16 cellular contexts compared by ENCODE assay signal in the genomic region with DNA sequence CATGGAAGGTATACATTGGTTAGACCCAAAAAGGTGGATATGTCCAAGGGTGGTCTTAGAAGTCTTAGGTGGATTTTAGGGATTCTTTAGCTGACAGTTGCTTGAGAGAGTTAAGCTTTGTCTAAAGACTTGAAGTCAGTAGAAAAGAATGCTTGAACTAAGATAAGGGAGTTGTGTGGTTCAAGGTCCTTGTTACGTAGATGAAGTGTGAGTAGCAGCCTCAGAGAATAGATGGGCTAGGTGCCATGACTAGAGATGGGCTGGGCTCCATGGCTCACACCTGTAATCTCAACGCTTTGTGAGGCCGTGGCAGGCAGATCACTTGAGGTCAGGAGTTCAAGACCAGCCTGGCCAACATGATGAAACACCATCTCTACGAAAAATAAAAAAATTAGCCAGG. TPM values are rescaled to one million over a fixed set of nuclear protein-coding genes. Genes with fewer than 3 reads are reported as not detected.
DNase-seq lines count a peak whose midpoint lies in the region; ATAC-seq, FAIRE-seq and TF ChIP-seq lines count a peak whose summit lies in the region.
"Had no signal": no experiment of that assay in that cellular context is flagged by ENCODE, and none has a peak within 500 bp of the region (broad histone marks: within the 10 kb centered on the region; RNA-seq: fewer than 3 reads in every experiment).

No MANE protein-coding gene starts in this region.

- TF ChIP-seq RAD21 in K562 (CRISPR knock-in tag; conservative IDR thresholded peaks at IDR 0.05 in 1 of 2, IDR thresholded peaks at IDR 0.05 in 1 of 2), result no peak

- no peak overlapping the region for H3K4me3 ChIP-seq in Caco-2 (ENCODE audit: low read depth, low read length)
- no peak overlapping the region for H3K4me3 ChIP-seq in NT2/D1 (ENCODE audit: insufficient read length, low read depth)
- H3K4me3 ChIP-seq in K562, result no peak overlapping the region
- no peak overlapping the region for H3K4me3 ChIP-seq in dorsolateral prefrontal cortex

- peak; percentile 67 for FAIRE-seq in K562 (lab: Jason Lieb, UNC)
- FAIRE-seq: keratinocyte had no signal

- DNase-seq in Caco-2 (peak in 1 of 2 experiments; percentile 72), NT2/D1 (ENCODE audit: low read depth, low spot score) (peak; percentile 9), K562 (ENCODE audit: extremely low read depth in 1 of 4, low spot score in 3 of 4) (peak in 2 of 4 experiments; percentile 21 to 57), COR-L47 (lab: John Stamatoyannopoulos, UW) (no peak), NCI-H82 (lab: John Stamatoyannopoulos, UW) (no peak), SKM-1 treated with dmso at 0.1 percent for 144 hours (lab: John Stamatoyannopoulos, UW; ENCODE audit: unreplicated experiment) (no peak), dorsolateral prefrontal cortex (no peak)
- no peak for DNase-seq in naive thymus-derived CD8-positive, alpha-beta T cell
- DNase-seq: activated CD4-positive, CD25-positive, alpha-beta regulatory T cell; activated naive CD4-positive, alpha-beta T cell treated with anti-CD3 and anti-CD28 coated beads, Interleukin-2, amount 50 U/mL, for 16 hours; dermis blood vessel endothelial cell; KBM-7; NCI-H187; NCI-H774; tibial artery had no signal

- TF ChIP-seq POLR2A in K562 (conservative IDR thresholded peaks at IDR 0.05), result no peak

- BruUV-seq in Caco-2 (replicated peaks; lab: Mats Ljungman, UMichigan) (no TSS peak), K562 (replicated peaks; lab: Mats Ljungman, UMichigan) (no TSS peak)

- H3K4me3 Mint-ChIP-seq in Caco-2 (ENCODE audit: unreplicated experiment), result peak overlapping the region; percentile 74
- peak overlapping the region; percentile 82 to 98 (median 94) for H3K4me3 Mint-ChIP-seq in naive thymus-derived CD8-positive, alpha-beta T cell

- H3K36me3 ChIP-seq in Caco-2 (ENCODE audit: control insufficient read depth, insufficient read depth, low read length) (no peaks in the 10 kb centered on the region), NT2/D1 (ENCODE audit: insufficient read depth, insufficient read length, low read length) (no peaks in the 10 kb centered on the region), K562 (ENCODE audit: control insufficient read depth, insufficient read depth, low read length) (no peaks in the 10 kb centered on the region)
- H3K36me3 ChIP-seq: tibial artery had no signal

- no peak for TF ChIP-seq EP300 in K562 (IDR thresholded peaks at IDR 0.05; ENCODE audit: low read length)

- CTCF ChIA-PET in Caco-2 (lab: Charles Lee) (interaction anchor here (1.8 kb wide), 1 partner anchor 36 kb away, joined by 6 read pairs; no protein-coding TSS in a partner anchor), K562 (lab: Yijun Ruan, JAX; ENCODE audit: low intra/inter-chr PET ratio) (no interaction called here)

- H3K27ac Mint-ChIP-seq in Caco-2 (ENCODE audit: unreplicated experiment), result peak overlapping the region; percentile 89
- peak overlapping the region in 8 of 10 donors; percentile 4 to 98 (median 36) for H3K27ac Mint-ChIP-seq in naive thymus-derived CD8-positive, alpha-beta T cell

- H3K4me1 Mint-ChIP-seq in Caco-2 (ENCODE audit: low read depth, unreplicated experiment), result peaks cover 29% of the 10 kb centered on the region
- H3K4me1 Mint-ChIP-seq in naive thymus-derived CD8-positive, alpha-beta T cell, result peaks cover 18 to 56% (median 44%) of the 10 kb centered on the region in 4 donors

- peaks cover 6% of the 10 kb centered on the region; the same call in 2 of the 3 replicates for H3K79me2 ChIP-seq in K562 (ENCODE audit: control insufficient read depth, insufficient read depth, low read length)

- POLR2A ChIA-PET in Caco-2 (lab: Charles Lee) (interaction anchor here (0.6 to 1.1 kb wide), 2 partner anchors 199 to 238 kb away, joined by 6 to 7 read pairs; a partner anchor contains a TSS), K562 (lab: Yijun Ruan, JAX) (interaction anchor here (0.9 to 2.9 kb wide), 3 partner anchors 11 to 106 kb away, joined by 4 to 16 read pairs (median 13); no protein-coding TSS in a partner anchor)
- POLR2A ChIA-PET in naive thymus-derived CD8-positive, alpha-beta T cell (lab: Charles Lee), result interaction anchor here (0.8 to 2.0 kb wide), 2 partner anchors 15 to 37 kb away, joined by 3 to 5 read pairs; no protein-coding TSS in a partner anchor

- no peaks in the 10 kb centered on the region for H3K27me3 ChIP-seq in Caco-2 (replicated peaks; ENCODE audit: control insufficient read depth, insufficient read depth, low read length)
- no peaks in the 10 kb centered on the region for H3K27me3 ChIP-seq in NT2/D1 (ENCODE audit: insufficient read depth, insufficient read length)
- no peaks in the 10 kb centered on the region for H3K27me3 ChIP-seq in K562 (ENCODE audit: control insufficient read depth in 2 of 2, insufficient read depth in 2 of 2, low read length in 2 of 2)
- H3K27me3 ChIP-seq in dorsolateral prefrontal cortex, result peaks cover 0 to 4% (median 0%) of the 10 kb centered on the region in 45 donors
- H3K27me3 ChIP-seq: tibial artery had no signal

- H2AFZ ChIP-seq in K562 (ENCODE audit: low read depth, low read length), result 0 out of 2 replicates have a peak overlapping the region, but pooled peaks have one; percentile 24

- H3K27ac ChIP-seq in K562 (ENCODE audit: extremely low read depth, low read depth, low read length) (peak overlapping the region; percentile 2; the same call in 1 of the 3 replicates), dorsolateral prefrontal cortex (peak overlapping the region in 22 of 59 donors; percentile 13 to 96 (median 91))
- H3K27ac ChIP-seq: tibial artery had no signal

- H3K36me3 Mint-ChIP-seq in Caco-2 (ENCODE audit: insufficient read depth, unreplicated experiment), result peaks cover 29% of the 10 kb centered on the region
- H3K36me3 Mint-ChIP-seq in naive thymus-derived CD8-positive, alpha-beta T cell, result peaks cover 4 to 17% (median 6%) of the 10 kb centered on the region in 3 donors

- in situ Hi-C loops in K562 (cut with MboI), result no loop called here

- WGBS in K562 (ENCODE audit: insufficient coverage, low coverage, missing lambda C conversion rate), result 5% methylated on average over 4 of the region's 4 CpGs

- 0 out of 2 replicates have a peak, but pooled peaks cover 4% of the 10 kb centered on the region for H3K9me3 ChIP-seq in Caco-2
- no peaks in the 10 kb centered on the region for H3K9me3 ChIP-seq in NT2/D1 (ENCODE audit: insufficient read depth, low read length)
- no peaks in the 10 kb centered on the region for H3K9me3 ChIP-seq in K562 (replicated peaks; ENCODE audit: control insufficient read depth, insufficient read depth, low read depth, low read length)
- H3K9me3 ChIP-seq: tibial artery had no signal

- peak; percentile 51 for ATAC-seq in K562
- no peak for ATAC-seq in naive thymus-derived CD8-positive, alpha-beta T cell

- no peaks in the 10 kb centered on the region for H4K20me1 ChIP-seq in K562 (replicated peaks; ENCODE audit: control insufficient read depth, insufficient read depth, low read length)

- H3K4me1 ChIP-seq in Caco-2, result peaks cover 58% of the 10 kb centered on the region
- H3K4me1 ChIP-seq in NT2/D1 (ENCODE audit: insufficient read depth, insufficient read length), result no peaks in the 10 kb centered on the region
- peaks cover 13 to 14% of the 10 kb centered on the region in 2 experiments for H3K4me1 ChIP-seq in K562 (replicated peaks in 1 of 2; ENCODE audit: control insufficient read depth in 2 of 2, insufficient read depth in 2 of 2, low read length in 2 of 2)

- no peaks in the 10 kb centered on the region for H3K27me3 Mint-ChIP-seq in Caco-2 (ENCODE audit: insufficient read depth, unreplicated experiment)
- no peaks in the 10 kb centered on the region for H3K27me3 Mint-ChIP-seq in naive thymus-derived CD8-positive, alpha-beta T cell

- intact Hi-C loops in Caco-2 (cut with micrococcal nuclease; ENCODE audit: unreplicated experiment), result loop anchor here (2.0 kb wide), 1 partner anchor 29 kb away; no protein-coding TSS in a partner anchor
- intact Hi-C loops in K562 (cut with micrococcal nuclease), result loop anchor here (5.0 kb wide), 2 partner anchors 35 to 80 kb away; no protein-coding TSS in a partner anchor
- intact Hi-C loops in dorsolateral prefrontal cortex (cut with DNase I), result loop anchor here in 1 of 2 donors (2.0 kb wide), 1 partner anchor 199 kb away; a partner anchor contains a TSS

- H3K4me2 ChIP-seq in K562 (ENCODE audit: insufficient read depth, low read length), result peak overlapping the region; percentile 41

- no peaks in the 10 kb centered on the region for H3K9me1 ChIP-seq in K562 (ENCODE audit: control insufficient read depth, insufficient read depth, low read length)

- H3K9me3 Mint-ChIP-seq in Caco-2 (ENCODE audit: unreplicated experiment), result peaks cover 8% of the 10 kb centered on the region
- peaks cover 0 to 3% (median 1%) of the 10 kb centered on the region in 9 donors for H3K9me3 Mint-ChIP-seq in naive thymus-derived CD8-positive, alpha-beta T cell

- H3K9ac ChIP-seq in NT2/D1 (ENCODE audit: insufficient read length, low read depth) (no peak overlapping the region), K562 (ENCODE audit: insufficient read depth in 1 of 2, low read depth in 2 of 2, low read length in 2 of 2) (no peak overlapping the region)

- TF ChIP-seq CTCF in Caco-2 (IDR thresholded peaks at IDR 0.05; ENCODE audit: insufficient read depth in 1 of 2, low read depth in 1 of 2, low read length in 1 of 2, severe bottlenecking in 1 of 2, unreplicated experiment in 1 of 2), result no peak
- no peak for TF ChIP-seq CTCF in K562 (IDR thresholded peaks at IDR 0.05 in 2 of 3, conservative IDR thresholded peaks at IDR 0.05 in 1 of 3; ENCODE audit: insufficient read depth in 2 of 3, low read depth in 1 of 3, low read length in 3 of 3)
- no peak for TF ChIP-seq CTCF in dorsolateral prefrontal cortex (IDR thresholded peaks at IDR 0.05 in 54 of 56, conservative IDR thresholded peaks at IDR 0.05 in 2 of 56; ENCODE audit: low read depth in 1 of 56, partially characterized antibody in 56 of 56)

RNA-seq across cellular contexts. Expression of a gene that starts 1.7 kb away (rescaled TPM):
- 4.8 and 5.4 TPM in 2 replicates for total RNA-seq in Caco-2 (2022)
- 5.6 and 11.8 TPM in 2 replicates for total RNA-seq in K562 (2011; cell fraction: chromatin; rRNA removed; ENCODE audit: low replicate concordance)
- total RNA-seq in K562 (2011; cell fraction: nucleolus; rRNA removed), result 4.9 and 9.7 TPM in 2 replicates
- 9.7 and 12.2 TPM in 2 replicates for total RNA-seq in K562 (2011; cell fraction: nucleoplasm; rRNA removed)
- 3.7 and 3.8 TPM in 2 replicates for total RNA-seq in K562 (2014; rRNA removed)
- total RNA-seq in K562 (2014; rRNA removed; fragmentation: Illumina TruSeq; extraction: Trizol), result 6.9 and 7.9 TPM in 2 replicates
- 7.4 and 8.2 TPM in 2 replicates for total RNA-seq in K562 (2015; rRNA removed; fragmentation: Illumina TruSeq; extraction: Trizol)
- total RNA-seq in K562 (2021), result 5.9 and 7.3 TPM in 2 replicates
- 12.1 and 13.9 TPM in 2 replicates for polyA plus RNA-seq in K562 (2011; rRNA removed)
- polyA plus RNA-seq in K562 (2011; cell fraction: cytosol; rRNA removed), result 8.1 and 13.8 TPM in 2 replicates
- 3.7 and 7.9 TPM in 2 replicates for polyA plus RNA-seq in K562 (2011; cell fraction: nucleus; rRNA removed)
- 8.9 and 9.1 TPM in 2 replicates for polyA plus RNA-seq in K562 (2012)
- polyA plus RNA-seq in K562 (2014; fragmentation: Illumina TruSeq; extraction: Trizol), result 6.2 and 7.6 TPM in 2 replicates
- polyA plus RNA-seq in K562 (2014; fragmentation: Nextera tagmentation; extraction: Ambion mirVana), result 10 to 100 TPM; 20.7 to 21.6 TPM
- 7.3 and 8.4 TPM in 2 replicates for polyA plus RNA-seq in K562 (2014; rRNA removed)
- 4.9 and 5.3 TPM in 2 replicates for polyA minus RNA-seq in K562 (2011; rRNA and poly(A)+ RNA removed)
- 1.2 and 1.5 TPM in 2 replicates for polyA minus RNA-seq in K562 (2011; cell fraction: cytosol; rRNA and poly(A)+ RNA removed)
- polyA minus RNA-seq in K562 (2011; cell fraction: nucleus; rRNA and poly(A)+ RNA removed), result 3.6 and 8.0 TPM in 2 replicates
- 10 to 100 TPM; 11.2 to 13.8 TPM for total RNA-seq in naive thymus-derived CD8-positive, alpha-beta T cell
- polyA plus RNA-seq in naive thymus-derived CD8-positive, alpha-beta T cell, result 10 to 100 TPM; 19.1 to 23.5 (median 21.0) TPM
- 10 to 100 TPM in 12 of 120 experiments, 1 to 10 TPM in 108; 3.7 to 13.9 (median 7.7) TPM for total RNA-seq in dorsolateral prefrontal cortex
